Comparison of ENCODE assay signal across 8 cellular contexts in genomic region chr4:38730830-38731646, GRCh38. TPM values are rescaled to one million over a fixed set of nuclear protein-coding genes. Genes with fewer than 3 reads are reported as not detected.
DNase-seq lines count a peak whose midpoint lies in the region; ATAC-seq, FAIRE-seq and TF ChIP-seq lines count a peak whose summit lies in the region.

No MANE protein-coding gene starts in this region.

- H3K4me1 Mint-ChIP-seq in activated T-cell treated with anti-CD3 and anti-CD28 coated beads, Interleukin-2, amount 50 U/mL, for 72 hours (ENCODE audit: low read depth) = peaks cover 13% of the 10 kb centered on the region

- H3K27ac ChIP-seq in neutrophil = no peak overlapping the region
- no peak overlapping the region for H3K27ac ChIP-seq in substantia nigra (ENCODE audit: low read depth, low read length, poor library complexity, severe bottlenecking)

- TF ChIP-seq CTCF in D721Med (IDR thresholded peaks at IDR 0.05; ENCODE audit: insufficient read depth, missing control alignments) = peak; percentile 83
- TF ChIP-seq CTCF in fibroblast of the aortic adventitia (IDR thresholded peaks at IDR 0.05; ENCODE audit: insufficient read depth, low read length) = peak; percentile 96
- TF ChIP-seq CTCF in neutrophil (IDR thresholded peaks at IDR 0.05) = peak; percentile 93

- DNase-seq in D721Med (ENCODE audit: insufficient read length, low spot score) (no peak), HK-2 (ENCODE audit: unreplicated experiment) (peak; percentile 88), OCI-M2 (lab: John Stamatoyannopoulos, UW; ENCODE audit: unreplicated experiment) (peak; percentile 80), fibroblast of the aortic adventitia (ENCODE audit: low read depth) (peak; percentile 90), substantia nigra (lab: John Stamatoyannopoulos, UW) (peak in 46 of 49 donors; percentile 5 to 83 (median 58))
- DNase-seq in activated T-cell treated with anti-CD3 and anti-CD28 coated beads, Interleukin-2, amount 50 U/mL, for 72 hours = peak; percentile 81 to 88

- H3K9me3 ChIP-seq in neutrophil = no peaks in the 10 kb centered on the region

- H3K9me3 Mint-ChIP-seq in activated T-cell treated with anti-CD3 and anti-CD28 coated beads, Interleukin-2, amount 50 U/mL, for 72 hours = peaks cover 8 to 12% of the 10 kb centered on the region in 2 donors

- peak overlapping the region in 1 of 2 donors; percentile 37 for H3K4me3 Mint-ChIP-seq in activated T-cell treated with anti-CD3 and anti-CD28 coated beads, Interleukin-2, amount 50 U/mL, for 72 hours

- H3K36me3 ChIP-seq in neutrophil = no peaks in the 10 kb centered on the region

- H3K36me3 Mint-ChIP-seq in activated T-cell treated with anti-CD3 and anti-CD28 coated beads, Interleukin-2, amount 50 U/mL, for 72 hours (ENCODE audit: insufficient read depth in 2 of 2) = peaks cover 4 to 16% of the 10 kb centered on the region in 2 donors

- no peak for FAIRE-seq in D721Med (lab: Jason Lieb, UNC)

- H3K4me1 ChIP-seq in neutrophil (ENCODE audit: control insufficient read depth in 1 of 2, insufficient read depth in 1 of 2, low read depth in 1 of 2, low read length in 1 of 2) = peaks cover 0 to 5% of the 10 kb centered on the region in 2 experiments

- no peaks in the 10 kb centered on the region for H3K27me3 ChIP-seq in neutrophil

- H3K4me3 ChIP-seq in fibroblast of the aortic adventitia (ENCODE audit: low read depth, low read length) (no peak overlapping the region), neutrophil (ENCODE audit: low read depth in 1 of 2, low read length in 1 of 2) (no peak overlapping the region)

- H3K27me3 Mint-ChIP-seq in activated T-cell treated with anti-CD3 and anti-CD28 coated beads, Interleukin-2, amount 50 U/mL, for 72 hours (ENCODE audit: low read depth) = peaks cover 5% of the 10 kb centered on the region

- peak overlapping the region; percentile 60 for H3K27ac Mint-ChIP-seq in activated T-cell treated with anti-CD3 and anti-CD28 coated beads, Interleukin-2, amount 50 U/mL, for 72 hours

- ATAC-seq in GM21360 (IDR thresholded peaks at IDR 0.05; ENCODE audit: unreplicated experiment) = peak; percentile 85
- ATAC-seq in activated T-cell treated with anti-CD3 and anti-CD28 coated beads, Interleukin-2, amount 50 U/mL, for 72 hours (replicated peaks in 1 of 2) = peak; percentile 85 to 88

RNA-seq across cellular contexts. Expression of gene TLR10, which starts 51.8 kb away (rescaled TPM):
- total RNA-seq in activated T-cell treated with anti-CD3 and anti-CD28 coated beads, Interleukin-2, amount 50 U/mL, for 72 hours = under 1 TPM in 1 of 2 donors, not detected in 1; 0.12 TPM
- total RNA-seq in fibroblast of the aortic adventitia (ENCODE audit: low replicate concordance) = not detected in 2 replicates
